ENCODE assay signal across 11 cellular contexts in genomic region chr14:32345311-32345771, GRCh38. TPM values are rescaled to one million over a fixed set of nuclear protein-coding genes. Genes with fewer than 3 reads are reported as not detected.
DNase-seq lines count a peak whose midpoint lies in the region; ATAC-seq and TF ChIP-seq lines count a peak whose summit lies in the region.
"Had no signal": no experiment of that assay in that cellular context is flagged by ENCODE, and none has a peak within 500 bp of the region (broad histone marks: within the 10 kb centered on the region; RNA-seq: fewer than 3 reads in every experiment).

No MANE protein-coding gene starts in this region.

- H3K27ac ChIP-seq in HCT116 (ENCODE audit: low read depth, low read length) (no peak overlapping the region), WERI-Rb-1 (peak overlapping the region; percentile 78), osteoblast (ENCODE audit: low read depth, low read length) (no peak overlapping the region)

- TF ChIP-seq RAD21 in HCT116 (IDR thresholded peaks at IDR 0.05; ENCODE audit: low read depth): no peak

- CTCF ChIA-PET in HCT116 (lab: Charles Lee): no interaction called here

- H3K9me3 ChIP-seq in HCT116 (ENCODE audit: control insufficient read depth in 1 of 2, insufficient read depth in 1 of 2, low read depth in 1 of 2, low read length in 2 of 2) (no peaks in the 10 kb centered on the region), WERI-Rb-1 (ENCODE audit: severe bottlenecking) (peaks cover 2% of the 10 kb centered on the region), osteoblast (ENCODE audit: low read depth, low read length) (no peaks in the 10 kb centered on the region)

- TF ChIP-seq POLR2A in HCT116 (IDR thresholded peaks at IDR 0.05; ENCODE audit: borderline replicate concordance, extremely low read depth, insufficient read depth, insufficient read length): no peak

- H3K4me3 ChIP-seq in HCT116 (replicated peaks in 1 of 2; ENCODE audit: low read depth in 1 of 2, low read length in 2 of 2) (no peak overlapping the region), WERI-Rb-1 (ENCODE audit: low read depth, low read length) (no peak overlapping the region), fibroblast of pulmonary artery (replicated peaks; ENCODE audit: low read depth, low read length) (no peak overlapping the region), osteoblast (ENCODE audit: insufficient read depth, low read length) (no peak overlapping the region)

- TF ChIP-seq CTCF in HCT116 (IDR thresholded peaks at IDR 0.05 in 2 of 3, conservative IDR thresholded peaks at IDR 0.05 in 1 of 3; ENCODE audit: borderline replicate concordance in 1 of 3, insufficient read depth in 1 of 3, low read depth in 2 of 3, low read length in 2 of 3) (no peak), WERI-Rb-1 (IDR thresholded peaks at IDR 0.05; ENCODE audit: low read depth, low read length) (no peak), fibroblast of pulmonary artery (IDR thresholded peaks at IDR 0.05; ENCODE audit: low read length, missing control alignments) (peak; percentile 12), osteoblast (IDR thresholded peaks at IDR 0.05; ENCODE audit: extremely low read depth, low read depth, low read length) (peak; percentile 19)

- H3K4me2 ChIP-seq in HCT116 (ENCODE audit: low read length) (no peak overlapping the region), osteoblast (ENCODE audit: insufficient read depth, low read length) (no peak overlapping the region)

- H2AFZ ChIP-seq in HCT116 (ENCODE audit: low read depth, low read length, poor library complexity, severe bottlenecking) (no peak overlapping the region), osteoblast (ENCODE audit: low read length) (peak overlapping the region; percentile 53)

- POLR2A ChIA-PET in HCT116 (lab: Charles Lee): interaction anchor here (0.7 kb wide), 1 partner anchor 15 kb away, joined by 3 read pairs; no protein-coding TSS in a partner anchor

- no peaks in the 10 kb centered on the region; the same call in 1 of the 2 replicates for H3K9me2 ChIP-seq in HCT116 (ENCODE audit: insufficient read depth)

- H3K4me1 ChIP-seq in HCT116 (ENCODE audit: control insufficient read depth in 1 of 2, insufficient read depth in 2 of 2, low read length in 2 of 2) (peaks cover 0 to 12% of the 10 kb centered on the region in 2 experiments; a peak in 3 of 4 replicates), osteoblast (ENCODE audit: insufficient read depth, low read length) (peaks cover 6% of the 10 kb centered on the region)

- RAD21 ChIA-PET in HCT116 (lab: Charles Lee; ENCODE audit: low non-redundant PET in 1 of 2, low total read pairs in 2 of 2, uncharacterized antibody in 2 of 2, unreplicated experiment in 2 of 2): no interaction called here

- no TSS peak for BruUV-seq in HCT116 (replicated peaks; lab: Mats Ljungman, UMichigan)

- ATAC-seq in HCT116 (peak; percentile 61; the same call in 1 of the 2 replicates), GM19035 (IDR thresholded peaks at IDR 0.05; ENCODE audit: unreplicated experiment) (no peak), GM21737 (IDR thresholded peaks at IDR 0.05; ENCODE audit: unreplicated experiment) (no peak)

- no peaks in the 10 kb centered on the region for H3K27me3 ChIP-seq in HCT116 (ENCODE audit: insufficient read depth, low read length)
- no peaks in the 10 kb centered on the region for H3K27me3 ChIP-seq in WERI-Rb-1 (ENCODE audit: insufficient read depth, low read depth, severe bottlenecking)
- H3K27me3 ChIP-seq in osteoblast (ENCODE audit: insufficient read depth, low read length): no peaks in the 10 kb centered on the region

- H3K79me2 ChIP-seq in HCT116 (ENCODE audit: insufficient read depth, low read length): no peaks in the 10 kb centered on the region
- H3K79me2 ChIP-seq in osteoblast (ENCODE audit: insufficient read depth, low read length): no peaks in the 10 kb centered on the region

- H3K9ac ChIP-seq in HCT116 (ENCODE audit: low read length): no peak overlapping the region

- H4K20me1 ChIP-seq in HCT116 (ENCODE audit: insufficient read depth): no peaks in the 10 kb centered on the region
- H4K20me1 ChIP-seq in osteoblast (ENCODE audit: insufficient read depth, low read length): no peaks in the 10 kb centered on the region

- intact Hi-C loops in HCT116 (cut with micrococcal nuclease): no loop called here

- no peaks in the 10 kb centered on the region for H3K36me3 ChIP-seq in HCT116 (ENCODE audit: control insufficient read depth in 1 of 2, insufficient read depth in 2 of 2, low read length in 2 of 2)
- H3K36me3 ChIP-seq in WERI-Rb-1: no peaks in the 10 kb centered on the region
- no peaks in the 10 kb centered on the region for H3K36me3 ChIP-seq in osteoblast (ENCODE audit: insufficient read depth, low read length)

- DNase-seq in HCT116 (ENCODE audit: low read depth, low spot score) (no peak), WERI-Rb-1 (peak; percentile 25), fibroblast of pulmonary artery (ENCODE audit: low read depth) (peak; percentile 23), osteoblast (ENCODE audit: insufficient read length, low spot score, missing footprints) (no peak), NCI-H510A treated with DMSO at 0.1 percent for 48 hours (lab: John Stamatoyannopoulos, UW) (no peak), RPMI8226 (no peak)
- DNase-seq: activated CD4-positive, alpha-beta T cell treated with anti-CD3 and anti-CD28 coated beads, Interleukin-2, amount 50 U/mL, for 4 hours; NCI-H1930; T-helper 1 cell had no signal

TF ChIP-seq in HCT116, 20 proteins besides CTCF, POLR2A, EP300 and RAD21:
- no peak for TF ChIP-seq ZNF274 (IDR thresholded peaks at IDR 0.05; ENCODE audit: low read depth, low read length)
- TF ChIP-seq CEBPB (IDR thresholded peaks at IDR 0.05; ENCODE audit: low read depth): no peak
- no peak for TF ChIP-seq SIN3A (IDR thresholded peaks at IDR 0.05; ENCODE audit: low read depth)
- TF ChIP-seq EZH2 (IDR thresholded peaks at IDR 0.05): no peak
- TF ChIP-seq POLR2AphosphoS5 (IDR thresholded peaks at IDR 0.05; ENCODE audit: low read depth, low read length): no peak
- TF ChIP-seq, protein P1, sequence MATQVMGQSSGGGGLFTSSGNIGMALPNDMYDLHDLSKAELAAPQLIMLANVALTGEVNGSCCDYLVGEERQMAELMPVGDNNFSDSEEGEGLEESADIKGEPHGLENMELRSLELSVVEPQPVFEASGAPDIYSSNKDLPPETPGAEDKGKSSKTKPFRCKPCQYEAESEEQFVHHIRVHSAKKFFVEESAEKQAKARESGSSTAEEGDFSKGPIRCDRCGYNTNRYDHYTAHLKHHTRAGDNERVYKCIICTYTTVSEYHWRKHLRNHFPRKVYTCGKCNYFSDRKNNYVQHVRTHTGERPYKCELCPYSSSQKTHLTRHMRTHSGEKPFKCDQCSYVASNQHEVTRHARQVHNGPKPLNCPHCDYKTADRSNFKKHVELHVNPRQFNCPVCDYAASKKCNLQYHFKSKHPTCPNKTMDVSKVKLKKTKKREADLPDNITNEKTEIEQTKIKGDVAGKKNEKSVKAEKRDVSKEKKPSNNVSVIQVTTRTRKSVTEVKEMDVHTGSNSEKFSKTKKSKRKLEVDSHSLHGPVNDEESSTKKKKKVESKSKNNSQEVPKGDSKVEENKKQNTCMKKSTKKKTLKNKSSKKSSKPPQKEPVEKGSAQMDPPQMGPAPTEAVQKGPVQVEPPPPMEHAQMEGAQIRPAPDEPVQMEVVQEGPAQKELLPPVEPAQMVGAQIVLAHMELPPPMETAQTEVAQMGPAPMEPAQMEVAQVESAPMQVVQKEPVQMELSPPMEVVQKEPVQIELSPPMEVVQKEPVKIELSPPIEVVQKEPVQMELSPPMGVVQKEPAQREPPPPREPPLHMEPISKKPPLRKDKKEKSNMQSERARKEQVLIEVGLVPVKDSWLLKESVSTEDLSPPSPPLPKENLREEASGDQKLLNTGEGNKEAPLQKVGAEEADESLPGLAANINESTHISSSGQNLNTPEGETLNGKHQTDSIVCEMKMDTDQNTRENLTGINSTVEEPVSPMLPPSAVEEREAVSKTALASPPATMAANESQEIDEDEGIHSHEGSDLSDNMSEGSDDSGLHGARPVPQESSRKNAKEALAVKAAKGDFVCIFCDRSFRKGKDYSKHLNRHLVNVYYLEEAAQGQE (IDR thresholded peaks at IDR 0.05; ENCODE audit: low read depth): no peak
- TF ChIP-seq, protein P2, sequence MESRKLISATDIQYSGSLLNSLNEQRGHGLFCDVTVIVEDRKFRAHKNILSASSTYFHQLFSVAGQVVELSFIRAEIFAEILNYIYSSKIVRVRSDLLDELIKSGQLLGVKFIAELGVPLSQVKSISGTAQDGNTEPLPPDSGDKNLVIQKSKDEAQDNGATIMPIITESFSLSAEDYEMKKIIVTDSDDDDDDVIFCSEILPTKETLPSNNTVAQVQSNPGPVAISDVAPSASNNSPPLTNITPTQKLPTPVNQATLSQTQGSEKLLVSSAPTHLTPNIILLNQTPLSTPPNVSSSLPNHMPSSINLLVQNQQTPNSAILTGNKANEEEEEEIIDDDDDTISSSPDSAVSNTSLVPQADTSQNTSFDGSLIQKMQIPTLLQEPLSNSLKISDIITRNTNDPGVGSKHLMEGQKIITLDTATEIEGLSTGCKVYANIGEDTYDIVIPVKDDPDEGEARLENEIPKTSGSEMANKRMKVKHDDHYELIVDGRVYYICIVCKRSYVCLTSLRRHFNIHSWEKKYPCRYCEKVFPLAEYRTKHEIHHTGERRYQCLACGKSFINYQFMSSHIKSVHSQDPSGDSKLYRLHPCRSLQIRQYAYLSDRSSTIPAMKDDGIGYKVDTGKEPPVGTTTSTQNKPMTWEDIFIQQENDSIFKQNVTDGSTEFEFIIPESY (IDR thresholded peaks at IDR 0.05; ENCODE audit: extremely low read depth, insufficient replicate concordance, low read length): no peak
- TF ChIP-seq, protein P3, sequence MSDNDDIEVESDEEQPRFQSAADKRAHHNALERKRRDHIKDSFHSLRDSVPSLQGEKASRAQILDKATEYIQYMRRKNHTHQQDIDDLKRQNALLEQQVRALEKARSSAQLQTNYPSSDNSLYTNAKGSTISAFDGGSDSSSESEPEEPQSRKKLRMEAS (IDR thresholded peaks at IDR 0.05): no peak
- no peak for TF ChIP-seq ELF1 (IDR thresholded peaks at IDR 0.05; ENCODE audit: borderline replicate concordance, low read depth)
- no peak for TF ChIP-seq YY1 (IDR thresholded peaks at IDR 0.05; ENCODE audit: extremely low read depth, insufficient replicate concordance, low read depth, low read length)

RNA-seq across cellular contexts. Expression of gene AKAP6, which starts 16.2 kb away (rescaled TPM):
- total RNA-seq in HCT116 (2021; ENCODE audit: unreplicated experiment) (1.9 TPM), osteoblast (0.29 and 2.2 TPM in 2 replicates)
- polyA plus RNA-seq in HCT116 (2012): 0.88 and 1.9 TPM in 2 replicates

Comparison
In these comparisons a context has a peak if more than half of its experiments do, and no peak if none do; other contexts are left out.
1. DNase-seq: peak in WERI-Rb-1 (single experiment) and fibroblast of pulmonary artery (single experiment); none in HCT116 (single experiment), osteoblast (single experiment), NCI-H510A treated with DMSO at 0.1 percent for 48 hours (single experiment) and RPMI8226 (single experiment).
2. CTCF ChIP-seq: peak in fibroblast of pulmonary artery (single experiment) and osteoblast (single experiment); none in HCT116 (0 of 3) and WERI-Rb-1 (single experiment).